ENCODE assay signal across 13 cellular contexts in genomic region chr11:47243454-47243853, GRCh38. TPM values are rescaled to one million over a fixed set of nuclear protein-coding genes. Genes with fewer than 3 reads are reported as not detected.
A peak's percentile ranks its signal among the peaks of the same experiment; 100 is the strongest.
DNase-seq lines count a peak whose midpoint lies in the region; ATAC-seq and TF ChIP-seq lines count a peak whose summit lies in the region.
"Had no signal": no experiment of that assay in that cellular context is flagged by ENCODE, and none has a peak within 500 bp of the region (broad histone marks: within the 10 kb centered on the region; RNA-seq: fewer than 3 reads in every experiment).

No MANE protein-coding gene starts in this region.

- H3K4me1 Mint-ChIP-seq in activated T-cell treated with anti-CD3 and anti-CD28 coated beads, Interleukin-2, amount 50 U/mL, for 72 hours (ENCODE audit: low read depth), result peaks cover 38% of the 10 kb centered on the region

- H3K27me3 ChIP-seq in esophagus squamous epithelium, result no peaks in the 10 kb centered on the region
- H3K27me3 ChIP-seq in upper lobe of right lung, result no peaks in the 10 kb centered on the region
- no peaks in the 10 kb centered on the region for H3K27me3 ChIP-seq in right cardiac atrium (ENCODE audit: control insufficient read depth, insufficient read depth)

- TF ChIP-seq CTCF in esophagus squamous epithelium (IDR thresholded peaks at IDR 0.05) (no peak), upper lobe of right lung (IDR thresholded peaks at IDR 0.05) (no peak)

- no peak for ATAC-seq in activated T-cell treated with anti-CD3 and anti-CD28 coated beads, Interleukin-2, amount 50 U/mL, for 72 hours (replicated peaks in 1 of 2)
- ATAC-seq in upper lobe of right lung, result peak; percentile 68
- ATAC-seq in right cardiac atrium, result no peak
- ATAC-seq: stimulated activated memory B cell treated with anti-CD40 and anti-IgM and Interleukin-4, amounts not matched to agents 10 μg/mL and 1 μg/mL and 100 μg/mL, for 72 hours had no signal

- TF ChIP-seq POLR2A in esophagus squamous epithelium (IDR thresholded peaks at IDR 0.05), result no peak

- H3K4me1 ChIP-seq in esophagus squamous epithelium, result peaks cover 10 to 43% (median 19%) of the 10 kb centered on the region in 3 donors
- peaks cover 21% of the 10 kb centered on the region for H3K4me1 ChIP-seq in upper lobe of right lung
- H3K4me1 ChIP-seq in right cardiac atrium (ENCODE audit: control insufficient read depth, insufficient read depth, low read length), result peaks cover 9% of the 10 kb centered on the region

- H3K27ac ChIP-seq in esophagus squamous epithelium (peak overlapping the region in 3 of 4 donors; percentile 36 to 51 (median 37)), upper lobe of right lung (peak overlapping the region; percentile 55), right cardiac atrium (ENCODE audit: low read length) (no peak overlapping the region)

- no peak for DNase-seq in activated T-cell treated with anti-CD3 and anti-CD28 coated beads, Interleukin-2, amount 50 U/mL, for 72 hours
- DNase-seq in activated T-cell treated with anti-CD3 and anti-CD28 coated beads for 4 hours (no peak), esophagus squamous epithelium (lab: John Stamatoyannopoulos, UW) (no peak), upper lobe of right lung (no peak), T1000 (lab: John Stamatoyannopoulos, UW) (no peak), right cardiac atrium (no peak)
- DNase-seq: AML-193; cortex of kidney; IMR-90; NCI-H1105 treated with DMSO at 0.1 percent for 48 hours; Right ventricle myocardium superior; stimulated activated CD4-positive, alpha-beta T cell treated with anti-CD3 and anti-CD28 coated beads, Interleukin-2, amount 100 ng/mL, for 48 hours had no signal

- H3K9me3 ChIP-seq in esophagus squamous epithelium (no peaks in the 10 kb centered on the region), upper lobe of right lung (no peaks in the 10 kb centered on the region), right cardiac atrium (ENCODE audit: control insufficient read depth, low read length) (no peaks in the 10 kb centered on the region)

- intact Hi-C loops in esophagus squamous epithelium (cut with DNase I), result no loop called here
- intact Hi-C loops in upper lobe of right lung (cut with DNase I), result no loop called here
- intact Hi-C loops in right cardiac atrium (cut with DNase I), result no loop called here

- no peaks in the 10 kb centered on the region for H3K9me3 Mint-ChIP-seq in activated T-cell treated with anti-CD3 and anti-CD28 coated beads, Interleukin-2, amount 50 U/mL, for 72 hours
- H3K9me3 Mint-ChIP-seq: stimulated activated memory B cell treated with anti-CD40 and anti-IgM and Interleukin-4, amounts not matched to agents 10 μg/mL and 1 μg/mL and 100 μg/mL, for 72 hours had no signal

- H3K36me3 ChIP-seq in esophagus squamous epithelium (peaks cover 37 to 90% (median 41%) of the 10 kb centered on the region in 3 donors), upper lobe of right lung (peaks cover 65% of the 10 kb centered on the region)

- H3K4me3 Mint-ChIP-seq in activated T-cell treated with anti-CD3 and anti-CD28 coated beads, Interleukin-2, amount 50 U/mL, for 72 hours, result no peak overlapping the region
- H3K4me3 Mint-ChIP-seq: stimulated activated memory B cell treated with anti-CD40 and anti-IgM and Interleukin-4, amounts not matched to agents 10 μg/mL and 1 μg/mL and 100 μg/mL, for 72 hours had no signal

- H3K27me3 Mint-ChIP-seq in activated T-cell treated with anti-CD3 and anti-CD28 coated beads, Interleukin-2, amount 50 U/mL, for 72 hours (ENCODE audit: low read depth), result no peaks in the 10 kb centered on the region
- H3K27me3 Mint-ChIP-seq: stimulated activated memory B cell treated with anti-CD40 and anti-IgM and Interleukin-4, amounts not matched to agents 10 μg/mL and 1 μg/mL and 100 μg/mL, for 72 hours had no signal

- H3K4me3 ChIP-seq in esophagus squamous epithelium (no peak overlapping the region), upper lobe of right lung (no peak overlapping the region), right cardiac atrium (ENCODE audit: low read length) (no peak overlapping the region)

- 30 to 33% methylated on average over 4 of the region's 4 CpGs for WGBS in esophagus squamous epithelium, 2 donors
- 91% methylated on average over 4 of the region's 4 CpGs for WGBS in right cardiac atrium

- peaks cover 11 to 29% of the 10 kb centered on the region in 2 donors for H3K36me3 Mint-ChIP-seq in activated T-cell treated with anti-CD3 and anti-CD28 coated beads, Interleukin-2, amount 50 U/mL, for 72 hours (ENCODE audit: insufficient read depth in 2 of 2)

- H3K27ac Mint-ChIP-seq in activated T-cell treated with anti-CD3 and anti-CD28 coated beads, Interleukin-2, amount 50 U/mL, for 72 hours, result peak overlapping the region; percentile 52

RNA-seq across cellular contexts. Expression of gene ACP2, which starts 5.2 kb away (rescaled TPM):
- total RNA-seq in activated T-cell treated with anti-CD3 and anti-CD28 coated beads, Interleukin-2, amount 50 U/mL, for 72 hours, result 10 to 100 TPM in 1 of 2 donors, 1 to 10 TPM in 1; 8.8 to 12.8 TPM
- 10 to 100 TPM; 20.4 to 38.0 (median 26.5) TPM for total RNA-seq in esophagus squamous epithelium
- 31.6 TPM for total RNA-seq in upper lobe of right lung
- 10 to 100 TPM; 21.7 to 25.9 (median 25.5) TPM for total RNA-seq in right cardiac atrium
- polyA plus RNA-seq in right cardiac atrium, result 24.7 TPM

RNA-seq across cellular contexts. Expression of gene NR1H3, which starts 14.3 kb away (rescaled TPM):
- total RNA-seq in activated T-cell treated with anti-CD3 and anti-CD28 coated beads, Interleukin-2, amount 50 U/mL, for 72 hours, result 10 to 100 TPM in 1 of 2 donors, 1 to 10 TPM in 1; 8.1 to 16.1 TPM
- total RNA-seq in esophagus squamous epithelium, result 10 to 100 TPM in 2 of 4 donors, 1 to 10 TPM in 2; 2.4 to 24.8 (median 12.5) TPM
- 44.1 TPM for total RNA-seq in upper lobe of right lung
- 10 to 100 TPM; 22.9 to 42.2 (median 34.2) TPM for total RNA-seq in right cardiac atrium
- polyA plus RNA-seq in right cardiac atrium, result 29.5 TPM

RNA-seq across cellular contexts. Expression of gene MADD, which starts 26.5 kb away (rescaled TPM):
- 10 to 100 TPM; 68.6 to 73.5 TPM for total RNA-seq in activated T-cell treated with anti-CD3 and anti-CD28 coated beads, Interleukin-2, amount 50 U/mL, for 72 hours
- total RNA-seq in esophagus squamous epithelium (10 to 100 TPM; 12.6 to 34.7 (median 15.4) TPM), upper lobe of right lung (50.1 TPM), right cardiac atrium (10 to 100 TPM; 42.2 to 73.7 (median 54.7) TPM)
- polyA plus RNA-seq in right cardiac atrium, result 27.9 TPM

RNA-seq across cellular contexts. Expression of gene DDB2, which starts 28.7 kb away (rescaled TPM):
- 100 to 1,000 TPM; 306 to 397 TPM for total RNA-seq in activated T-cell treated with anti-CD3 and anti-CD28 coated beads, Interleukin-2, amount 50 U/mL, for 72 hours
- total RNA-seq in esophagus squamous epithelium, result 10 to 100 TPM; 25.7 to 65.8 (median 43.5) TPM
- total RNA-seq in upper lobe of right lung, result 49.6 TPM
- total RNA-seq in right cardiac atrium, result 10 to 100 TPM in 3 of 4 donors, 1 to 10 TPM in 1; 9.2 to 12.4 (median 11.8) TPM
- polyA plus RNA-seq in right cardiac atrium, result 10.5 TPM

RNA-seq across cellular contexts. Expression of gene PACSIN3, which starts 57.2 kb away (rescaled TPM):
- 10 to 100 TPM in 1 of 2 donors, 1 to 10 TPM in 1; 4.6 to 10.2 TPM for total RNA-seq in activated T-cell treated with anti-CD3 and anti-CD28 coated beads, Interleukin-2, amount 50 U/mL, for 72 hours
- total RNA-seq in esophagus squamous epithelium (10 to 100 TPM; 55.9 to 95.7 (median 65.0) TPM), upper lobe of right lung (36.9 TPM), right cardiac atrium (100 to 1,000 TPM; 110 to 156 (median 123) TPM)
- 137 TPM for polyA plus RNA-seq in right cardiac atrium
